In genomic region chr14:91892918-91893527, GRCh38 we compare ENCODE assay signal across 9 cellular contexts. TPM values are rescaled to one million over a fixed set of nuclear protein-coding genes. Genes with fewer than 3 reads are reported as not detected.
A peak's percentile ranks its signal among the peaks of the same experiment; 100 is the strongest.
DNase-seq lines count a peak whose midpoint lies in the region; ATAC-seq and TF ChIP-seq lines count a peak whose summit lies in the region.
"Had no signal": no experiment of that assay in that cellular context is flagged by ENCODE, and none has a peak within 500 bp of the region (broad histone marks: within the 10 kb centered on the region; RNA-seq: fewer than 3 reads in every experiment).

No MANE protein-coding gene starts in this region.

- H3K4me3 ChIP-seq in right lobe of liver, result no peak overlapping the region

- 52% methylated on average over 10 of the region's 10 CpGs for WGBS in right lobe of liver (ENCODE audit: insufficient coverage, low coverage, low lambda C conversion rate, missing lambda C conversion rate)

- no peaks in the 10 kb centered on the region for H3K9me3 ChIP-seq in right lobe of liver

- ATAC-seq in activated naive CD4-positive, alpha-beta T cell treated with anti-CD3 and anti-CD28 coated beads, Interleukin-2, amount 50 U/mL, for 72 hours, result peak; percentile 35 to 48
- no peak for ATAC-seq in right lobe of liver
- ATAC-seq in GM21528 (IDR thresholded peaks at IDR 0.05; ENCODE audit: low FRiP score, unreplicated experiment), result no peak

- TF ChIP-seq POLR2A in right lobe of liver (IDR thresholded peaks at IDR 0.05), result no peak

- peaks cover 0 to 7% of the 10 kb centered on the region in 2 donors for H3K36me3 Mint-ChIP-seq in activated naive CD4-positive, alpha-beta T cell treated with anti-CD3 and anti-CD28 coated beads, Interleukin-2, amount 50 U/mL, for 72 hours
- H3K36me3 Mint-ChIP-seq: naive B cell had no signal

- no peaks in the 10 kb centered on the region for H3K36me3 ChIP-seq in right lobe of liver

- peaks cover 0 to 33% (median 15%) of the 10 kb centered on the region in 4 donors for H3K4me1 ChIP-seq in right lobe of liver

- H3K27ac Mint-ChIP-seq in activated naive CD4-positive, alpha-beta T cell treated with anti-CD3 and anti-CD28 coated beads, Interleukin-2, amount 50 U/mL, for 72 hours, result peak overlapping the region in 1 of 2 donors; percentile 65

- no peak overlapping the region for H3K27ac ChIP-seq in right lobe of liver

- H3K27me3 ChIP-seq in right lobe of liver, result no peaks in the 10 kb centered on the region

- peak; percentile 48 for DNase-seq in DMS53 (lab: John Stamatoyannopoulos, UW)
- DNase-seq in DMS53 treated with DMSO at 0.1 percent for 48 hours (lab: John Stamatoyannopoulos, UW; ENCODE audit: unreplicated experiment), result no peak
- peak; percentile 37 for DNase-seq in HT-29 (ENCODE audit: low spot score)
- peak in 1 of 2 donors; percentile 34 for DNase-seq in activated naive CD4-positive, alpha-beta T cell treated with anti-CD3 and anti-CD28 coated beads, Interleukin-2, amount 50 U/mL, for 72 hours (ENCODE audit: low spot score in 2 of 2)
- DNase-seq in right lobe of liver, result no peak
- no peak for DNase-seq in Ammon's horn (ENCODE audit: low spot score)
- DNase-seq in DMS153 (lab: John Stamatoyannopoulos, UW), result no peak
- DNase-seq: naive B cell had no signal

- no peaks in the 10 kb centered on the region for H3K9me3 Mint-ChIP-seq in activated naive CD4-positive, alpha-beta T cell treated with anti-CD3 and anti-CD28 coated beads, Interleukin-2, amount 50 U/mL, for 72 hours
- H3K9me3 Mint-ChIP-seq: naive B cell had no signal

- intact Hi-C loops in right lobe of liver (cut with DNase I), result no loop called here

- TF ChIP-seq CTCF in right lobe of liver (IDR thresholded peaks at IDR 0.05), result peak in 3 of 4 donors; percentile 6 to 44 (median 24)

RNA-seq across cellular contexts. Expression of gene TC2N, which starts 25.7 kb away (rescaled TPM):
- 13.9 and 14.2 TPM in 2 replicates for total RNA-seq in HT-29 (2014; rRNA removed; shearing (Covaris generic))
- total RNA-seq in activated naive CD4-positive, alpha-beta T cell treated with anti-CD3 and anti-CD28 coated beads, Interleukin-2, amount 50 U/mL, for 72 hours, result 10 to 100 TPM; 33.4 to 42.8 TPM
- 1 to 10 TPM; 1.0 to 6.5 (median 4.3) TPM for total RNA-seq in right lobe of liver

RNA-seq across cellular contexts. Expression of gene FBLN5, which starts 54.5 kb away (rescaled TPM):
- not detected in 2 replicates for total RNA-seq in HT-29 (2014; rRNA removed; shearing (Covaris generic))
- total RNA-seq in activated naive CD4-positive, alpha-beta T cell treated with anti-CD3 and anti-CD28 coated beads, Interleukin-2, amount 50 U/mL, for 72 hours, result 1 to 10 TPM in 1 of 2 donors, under 1 TPM in 1; 0.41 to 2.7 TPM
- 10 to 100 TPM in 5 of 6 experiments, 1 to 10 TPM in 1; 6.7 to 36.3 (median 17.8) TPM for total RNA-seq in right lobe of liver

Comparison
In these comparisons a context has a peak if more than half of its experiments do, and no peak if none do; other contexts are left out.
1. DNase-seq: peak in DMS53 (single experiment) and HT-29 (single experiment); none in DMS53 treated with DMSO at 0.1 percent for 48 hours (single experiment), right lobe of liver (0 of 3), Ammon's horn (single experiment) and DMS153 (single experiment).
2. ATAC-seq: peak in activated naive CD4-positive, alpha-beta T cell treated with anti-CD3 and anti-CD28 coated beads, Interleukin-2, amount 50 U/mL, for 72 hours (2 of 2); none in right lobe of liver (0 of 4) and GM21528 (single experiment).